ENCODE assay signal across 16 cellular contexts in the genomic region with DNA sequence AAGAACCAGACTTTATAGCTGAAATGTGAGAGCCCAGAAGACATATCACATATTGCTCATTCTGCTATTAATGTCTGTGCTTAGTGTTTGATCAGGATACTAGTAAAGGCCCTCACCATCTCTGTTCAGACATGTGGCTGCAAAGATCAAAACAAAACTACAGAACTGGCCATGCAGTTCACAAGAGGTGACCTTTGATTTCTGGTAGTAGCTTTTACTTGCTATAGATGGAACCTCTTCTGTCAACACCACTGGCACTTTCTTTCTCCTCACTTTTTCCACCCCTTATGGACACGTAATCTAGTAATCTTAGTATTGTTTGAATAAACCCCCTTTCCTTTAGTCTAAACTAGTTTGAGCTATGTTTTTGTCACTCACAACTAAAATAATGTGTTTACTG.
"Had no signal": no experiment of that assay in that cellular context is flagged by ENCODE, and none has a peak within 500 bp of the region (broad histone marks: within the 10 kb centered on the region; RNA-seq: fewer than 3 reads in every experiment).

No MANE protein-coding gene starts in this region.

- H3K4me3 Mint-ChIP-seq: memory B cell, mesothelial cell of epicardium, natural killer cell, neural crest cell had no signal

- H3K4me1 ChIP-seq: foreskin keratinocyte, right atrium auricular region had no signal

- H3K4me2 ChIP-seq: smooth muscle cell had no signal

- H3K27ac ChIP-seq: foreskin keratinocyte, left ventricle myocardium inferior, lower lobe of right lung, ovary, right atrium auricular region had no signal

- H3K9me3 ChIP-seq: left ventricle myocardium inferior, lower lobe of right lung, ovary, right atrium auricular region had no signal

- H3K36me3 ChIP-seq: left ventricle myocardium inferior, lower lobe of right lung, ovary, right atrium auricular region had no signal

- H3K4me3 ChIP-seq: left ventricle myocardium inferior, lower lobe of right lung, ovary, right atrium auricular region, smooth muscle cell had no signal

- ATAC-seq: foreskin keratinocyte, left cardiac atrium, lower lobe of right lung, natural killer cell had no signal

- H3K27me3 Mint-ChIP-seq: memory B cell had no signal

- FAIRE-seq: kidney had no signal

- H3K4me1 Mint-ChIP-seq: neural crest cell had no signal

- H3K27me3 ChIP-seq: ovary, right atrium auricular region had no signal

- H3K27ac Mint-ChIP-seq: memory B cell, mesothelial cell of epicardium, natural killer cell had no signal

- H3K36me3 Mint-ChIP-seq: mesothelial cell of epicardium, natural killer cell had no signal

- DNase-seq: erythroblast; foreskin keratinocyte; kidney; left cardiac atrium; left ventricle myocardium inferior; lower lobe of right lung; natural killer cell; ovary; stimulated activated CD4-positive, alpha-beta T cell treated with anti-CD3 and anti-CD28 coated beads, Interleukin-2, amount 100 ng/mL, for 48 hours; stimulated activated naive CD4-positive, alpha-beta T cell treated with Interleukin-2 at 50 U/mL for 16 hours; trophoblast cell had no signal

- H3K9me3 Mint-ChIP-seq: memory B cell, natural killer cell had no signal
